30 cellular contexts compared by ENCODE assay signal in genomic region chr2:197031805-197032204, GRCh38.
DNase-seq lines count a peak whose midpoint lies in the region; ATAC-seq, FAIRE-seq and TF ChIP-seq lines count a peak whose summit lies in the region.
"Had no signal": no experiment of that assay in that cellular context is flagged by ENCODE, and none has a peak within 500 bp of the region (broad histone marks: within the 10 kb centered on the region; RNA-seq: fewer than 3 reads in every experiment).

No MANE protein-coding gene starts in this region.

- no peak for FAIRE-seq in pancreas (lab: Jason Lieb, UNC)
- FAIRE-seq: TTC549 had no signal

- H3K9me3 Mint-ChIP-seq in activated naive CD4-positive, alpha-beta T cell treated with anti-CD3 and anti-CD28 coated beads, Interleukin-2, amount 50 U/mL, for 24 hours = no peaks in the 10 kb centered on the region
- H3K9me3 Mint-ChIP-seq: CD14-positive monocyte, naive B cell had no signal

- ATAC-seq in pancreas = peak in 3 of 4 donors; percentile 53 to 69 (median 63)

- H3K4me3 Mint-ChIP-seq in activated naive CD4-positive, alpha-beta T cell treated with anti-CD3 and anti-CD28 coated beads, Interleukin-2, amount 50 U/mL, for 24 hours = no peak overlapping the region
- H3K4me3 Mint-ChIP-seq: activated naive CD8-positive, alpha-beta T cell treated with anti-CD3 and anti-CD28 coated beads for 36 hours; CD14-positive monocyte had no signal

- H3K4me3 ChIP-seq in pancreas = no peak overlapping the region
- H3K4me3 ChIP-seq: thyroid gland had no signal

- no peak for TF ChIP-seq CTCF in pancreas (IDR thresholded peaks at IDR 0.05)

- H3K27me3 Mint-ChIP-seq in activated naive CD4-positive, alpha-beta T cell treated with anti-CD3 and anti-CD28 coated beads, Interleukin-2, amount 50 U/mL, for 24 hours = no peaks in the 10 kb centered on the region
- H3K27me3 Mint-ChIP-seq: activated naive CD8-positive, alpha-beta T cell treated with anti-CD3 and anti-CD28 coated beads for 36 hours; naive B cell had no signal

- peaks cover 46% of the 10 kb centered on the region for H3K4me1 Mint-ChIP-seq in activated naive CD4-positive, alpha-beta T cell treated with anti-CD3 and anti-CD28 coated beads, Interleukin-2, amount 50 U/mL, for 24 hours
- H3K4me1 Mint-ChIP-seq: CD14-positive monocyte had no signal

- H3K9me3 ChIP-seq in KOPT-K1 (ENCODE audit: insufficient read depth, low read length, poor library complexity, severe bottlenecking) = no peaks in the 10 kb centered on the region
- H3K9me3 ChIP-seq in pancreas = no peaks in the 10 kb centered on the region
- H3K9me3 ChIP-seq: thyroid gland had no signal

- peak overlapping the region; percentile 56 for H3K27ac Mint-ChIP-seq in activated naive CD4-positive, alpha-beta T cell treated with anti-CD3 and anti-CD28 coated beads, Interleukin-2, amount 50 U/mL, for 24 hours
- H3K27ac Mint-ChIP-seq: activated naive CD8-positive, alpha-beta T cell treated with anti-CD3 and anti-CD28 coated beads for 36 hours had no signal

- DNase-seq in activated naive CD4-positive, alpha-beta T cell treated with Interleukin-2 at 50 U/mL for 16 hours = no peak
- peak; percentile 12 for DNase-seq in glomerular endothelial cell (ENCODE audit: extremely low read depth, low read depth, low spot score)
- no peak for DNase-seq in pancreas
- DNase-seq in DMS79 treated with DMSO at 0.1 percent for 48 hours (lab: John Stamatoyannopoulos, UW) = no peak
- DNase-seq in NCI-H1436 treated with DMSO at 0.1 percent for 48 hours (lab: John Stamatoyannopoulos, UW) = no peak
- no peak for DNase-seq in NCI-H2081 (lab: John Stamatoyannopoulos, UW)
- DNase-seq: activated CD4-positive, alpha-beta T cell treated with anti-CD3 and anti-CD28 coated beads for 48 hours; activated CD8-positive, alpha-beta memory T cell treated with anti-CD3 and anti-CD28 coated beads, Interleukin-2, amount 50 U/mL, for 48 hours; activated naive CD8-positive, alpha-beta T cell treated with anti-CD3 and anti-CD28 coated beads for 36 hours; cortex of kidney; DMS53; GOT3; hippocampal formation; IMR-90; islet precursor cell; mesenchymal stem cell; MM.1S; naive B cell; NCI-H1694 treated with DMSO at 0.1 percent for 48 hours; NCI-H774; OCI-M1; posterior cingulate gyrus; SHP77 treated with DMSO at 0.1 percent for 48 hours; stimulated activated naive CD4-positive, alpha-beta T cell; thyroid gland had no signal

- peaks cover 0 to 22% (median 14%) of the 10 kb centered on the region in 3 donors for H3K4me1 ChIP-seq in pancreas
- H3K4me1 ChIP-seq: thyroid gland had no signal

- no peaks in the 10 kb centered on the region for H3K27me3 ChIP-seq in pancreas
- H3K27me3 ChIP-seq: thyroid gland had no signal

- H3K36me3 ChIP-seq in KOPT-K1 (ENCODE audit: insufficient read depth, low read length) = no peaks in the 10 kb centered on the region
- H3K36me3 ChIP-seq in pancreas = no peaks in the 10 kb centered on the region
- H3K36me3 ChIP-seq: thyroid gland had no signal

- intact Hi-C loops in pancreas (cut with DNase I) = no loop called here

- peaks cover 26% of the 10 kb centered on the region for H3K36me3 Mint-ChIP-seq in activated naive CD4-positive, alpha-beta T cell treated with anti-CD3 and anti-CD28 coated beads, Interleukin-2, amount 50 U/mL, for 24 hours

- peak overlapping the region; percentile 89 for H3K27ac ChIP-seq in KOPT-K1 (ENCODE audit: low read depth, low read length, poor library complexity, severe bottlenecking)
- no peak overlapping the region for H3K27ac ChIP-seq in pancreas
- H3K27ac ChIP-seq: HL-60, thyroid gland had no signal
